1 cellular context compared by ENCODE assay signal in genomic region chr5:161167001-161167765, GRCh38.
TF ChIP-seq lines count a peak whose summit lies in the region.

No MANE protein-coding gene starts in this region.

TF ChIP-seq in WTC11, 78 proteins besides CTCF, POLR2A, EP300 and RAD21 (continued from another document):
- no peak for TF ChIP-seq USF2 (CRISPR knock-in tag; IDR thresholded peaks at IDR 0.05)
- TF ChIP-seq MAX (CRISPR knock-in tag; IDR thresholded peaks at IDR 0.05) = no peak
- no peak for TF ChIP-seq ZMAT4 (CRISPR knock-in tag; IDR thresholded peaks at IDR 0.05)
- no peak for TF ChIP-seq ZNF425 (CRISPR knock-in tag; conservative IDR thresholded peaks at IDR 0.05)
- TF ChIP-seq NFATC4 (CRISPR knock-in tag; IDR thresholded peaks at IDR 0.05) = no peak
- no peak for TF ChIP-seq OVOL2 (CRISPR knock-in tag; IDR thresholded peaks at IDR 0.05; ENCODE audit: borderline replicate concordance)
TF ChIP-seq in WTC11: peak in this region for 0.
